8 cellular contexts compared by ENCODE assay signal in the genomic region with DNA sequence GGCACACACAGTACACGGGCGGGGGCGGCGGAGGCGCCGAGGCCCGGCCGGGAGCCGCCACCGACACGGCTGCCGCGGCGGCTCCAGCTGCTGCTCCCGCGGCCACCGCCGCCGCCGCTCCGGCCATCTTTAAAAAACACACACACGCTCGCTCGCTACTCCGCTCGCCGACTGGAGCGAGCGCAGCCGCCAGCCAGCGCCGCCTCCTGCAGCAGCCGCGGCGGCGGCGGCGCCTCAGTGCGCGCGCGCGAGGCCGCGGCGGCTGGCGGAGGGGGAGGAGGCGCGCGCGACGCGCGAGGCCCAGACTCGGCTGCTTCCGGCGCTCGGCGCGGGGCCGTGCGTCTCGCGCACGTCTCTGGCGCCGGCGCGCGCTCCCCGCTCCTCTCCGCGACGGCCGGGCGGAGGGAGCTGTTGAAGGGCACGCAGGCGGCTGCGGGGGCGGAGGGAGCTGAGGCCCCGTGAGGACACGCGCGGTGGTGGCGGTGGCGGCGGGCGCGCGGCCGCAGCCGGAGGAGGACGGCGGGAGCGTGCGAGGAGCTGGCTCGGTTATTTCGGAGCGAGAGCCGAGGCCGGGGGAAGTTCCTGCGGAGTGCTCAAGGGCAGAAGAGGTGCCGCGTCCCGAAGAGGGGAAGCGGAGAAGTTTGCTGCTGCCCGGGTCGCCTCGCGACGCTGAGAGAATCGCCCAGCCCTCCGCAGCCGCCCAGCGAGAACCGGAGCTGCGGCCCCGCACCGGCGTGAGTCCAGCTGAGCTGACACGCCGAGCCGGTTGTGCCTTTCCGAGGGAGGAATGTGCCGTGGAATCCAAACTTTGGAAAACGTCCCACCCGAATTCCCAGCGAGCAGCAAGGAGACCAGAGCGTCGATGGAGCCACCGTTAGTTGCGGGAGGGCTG. TPM values are rescaled to one million over a fixed set of nuclear protein-coding genes. Genes with fewer than 3 reads are reported as not detected.
DNase-seq lines count a peak whose midpoint lies in the region; ATAC-seq, FAIRE-seq and TF ChIP-seq lines count a peak whose summit lies in the region.

A gene with protein sequence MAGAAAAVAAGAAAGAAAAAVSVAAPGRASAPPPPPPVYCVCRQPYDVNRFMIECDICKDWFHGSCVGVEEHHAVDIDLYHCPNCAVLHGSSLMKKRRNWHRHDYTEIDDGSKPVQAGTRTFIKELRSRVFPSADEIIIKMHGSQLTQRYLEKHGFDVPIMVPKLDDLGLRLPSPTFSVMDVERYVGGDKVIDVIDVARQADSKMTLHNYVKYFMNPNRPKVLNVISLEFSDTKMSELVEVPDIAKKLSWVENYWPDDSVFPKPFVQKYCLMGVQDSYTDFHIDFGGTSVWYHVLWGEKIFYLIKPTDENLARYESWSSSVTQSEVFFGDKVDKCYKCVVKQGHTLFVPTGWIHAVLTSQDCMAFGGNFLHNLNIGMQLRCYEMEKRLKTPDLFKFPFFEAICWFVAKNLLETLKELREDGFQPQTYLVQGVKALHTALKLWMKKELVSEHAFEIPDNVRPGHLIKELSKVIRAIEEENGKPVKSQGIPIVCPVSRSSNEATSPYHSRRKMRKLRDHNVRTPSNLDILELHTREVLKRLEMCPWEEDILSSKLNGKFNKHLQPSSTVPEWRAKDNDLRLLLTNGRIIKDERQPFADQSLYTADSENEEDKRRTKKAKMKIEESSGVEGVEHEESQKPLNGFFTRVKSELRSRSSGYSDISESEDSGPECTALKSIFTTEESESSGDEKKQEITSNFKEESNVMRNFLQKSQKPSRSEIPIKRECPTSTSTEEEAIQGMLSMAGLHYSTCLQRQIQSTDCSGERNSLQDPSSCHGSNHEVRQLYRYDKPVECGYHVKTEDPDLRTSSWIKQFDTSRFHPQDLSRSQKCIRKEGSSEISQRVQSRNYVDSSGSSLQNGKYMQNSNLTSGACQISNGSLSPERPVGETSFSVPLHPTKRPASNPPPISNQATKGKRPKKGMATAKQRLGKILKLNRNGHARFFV (minus strand): TSS at position 173 of the 892 bp plus-strand sequence. CDS start 46 bp downstream, at position 127.

- no peaks in the 10 kb centered on the region for H3K36me3 ChIP-seq in mammary epithelial cell (ENCODE audit: insufficient read depth, low read length)
- no peaks in the 10 kb centered on the region for H3K36me3 ChIP-seq in smooth muscle cell (ENCODE audit: low read depth)

- H3F3A ChIP-seq in smooth muscle cell (ENCODE audit: low read depth), result peaks cover 3% of the 10 kb centered on the region

- CTCF ChIA-PET in A549 (lab: Yijun Ruan, JAX) (interaction anchor here (1.4 to 7.0 kb wide), 7 partner anchors 10 to 149 kb away, joined by 4 to 55 read pairs (median 5); no protein-coding TSS in a partner anchor), WTC11 (lab: Charles Lee) (interaction anchor here (0.6 to 3.4 kb wide), 4 partner anchors 42 to 338 kb away, joined by 3 to 15 read pairs (median 4); no protein-coding TSS in a partner anchor), mammary epithelial cell (lab: Charles Lee; ENCODE audit: low non-redundant PET) (no interaction called here)

- H3K9ac ChIP-seq in mammary epithelial cell (ENCODE audit: insufficient read depth, low read length) (peak within 1 kb of the TSS; percentile 73), smooth muscle cell (ENCODE audit: low read depth) (peak within 1 kb of the TSS; percentile 90)

- peaks cover 6% of the 10 kb centered on the region for H3K36me3 Mint-ChIP-seq in WTC11

- H3K4me2 ChIP-seq in A549, result peak within 1 kb of the TSS; percentile 96
- H3K4me2 ChIP-seq in mammary epithelial cell (ENCODE audit: insufficient read depth, low read depth, low read length), result peak within 1 kb of the TSS; percentile 99
- peak within 1 kb of the TSS; percentile 85 for H3K4me2 ChIP-seq in smooth muscle cell

- intact Hi-C loops in mammary epithelial cell (cut with micrococcal nuclease), result loop anchor here (5.0 to 10.0 kb wide), 4 partner anchors 55 to 812 kb away; partner anchors contain the start of genes MKRN1 and PARP12

- H3K27ac ChIP-seq in A549 (peak within 1 kb of the TSS; percentile 87 to 91), mammary epithelial cell (ENCODE audit: insufficient read depth, low read depth, low read length) (peak within 1 kb of the TSS; percentile 64), smooth muscle cell (ENCODE audit: low read depth) (peak within 1 kb of the TSS; percentile 90)

- dilution Hi-C loops in mammary epithelial cell (cut with HindIII; ENCODE audit: low sequenced_read_pairs), result no loop called here

- H3K9me3 ChIP-seq in A549 (peaks cover 8% of the 10 kb centered on the region; the same call in 2 of the 3 replicates), mammary epithelial cell (replicated peaks; ENCODE audit: insufficient read depth, low read length) (no peaks in the 10 kb centered on the region), smooth muscle cell (replicated peaks; ENCODE audit: low read depth) (no peaks in the 10 kb centered on the region)

- TF ChIP-seq CTCF in A549 (IDR thresholded peaks at IDR 0.05) (no peak), WTC11 (IDR thresholded peaks at IDR 0.05) (no peak), mammary epithelial cell (conservative IDR thresholded peaks at IDR 0.05 in 1 of 2, IDR thresholded peaks at IDR 0.05 in 1 of 2; ENCODE audit: extremely low read depth in 1 of 2, insufficient read depth in 1 of 2, low read depth in 1 of 2, low read length in 2 of 2) (no peak), smooth muscle cell (IDR thresholded peaks at IDR 0.05; ENCODE audit: borderline replicate concordance, insufficient read depth, poor library complexity, severe bottlenecking) (no peak)

- peak in 1 of 2 experiments; percentile 33; a peak in 1 of 5 replicates for TF ChIP-seq RAD21 in A549 (conservative IDR thresholded peaks at IDR 0.05 in 1 of 2, IDR thresholded peaks at IDR 0.05 in 1 of 2)

- H3K27me3 ChIP-seq in mammary epithelial cell (ENCODE audit: insufficient read depth, low read length) (no peaks in the 10 kb centered on the region), smooth muscle cell (ENCODE audit: low read depth) (peaks cover 16% of the 10 kb centered on the region)

- H3K4me3 ChIP-seq in A549 (peak within 1 kb of the TSS; percentile 92), mammary epithelial cell (replicated peaks in 1 of 3; ENCODE audit: insufficient read depth in 1 of 3, low read depth in 2 of 3, low read length in 3 of 3) (peak within 1 kb of the TSS; percentile 77 to 93 (median 77)), smooth muscle cell (peak within 1 kb of the TSS; percentile 71)

- 1% methylated on average over 24 of the region's 132 CpGs for WGBS in A549 (ENCODE audit: missing lambda C conversion rate)
- WGBS in mammary epithelial cell (ENCODE audit: low coverage, missing lambda C conversion rate), result 2% methylated on average over 9 of the region's 132 CpGs
- under 1% methylated on average over 94 of the region's 132 CpGs for WGBS in smooth muscle cell (ENCODE audit: low lambda C conversion rate)

- no peak for TF ChIP-seq EP300 in A549 (IDR thresholded peaks at IDR 0.05)

- peak within 1 kb of the TSS; percentile 51; the same call in 1 of the 2 replicates for H3K27ac Mint-ChIP-seq in WTC11

- peaks cover 9% of the 10 kb centered on the region; the same call in 1 of the 3 replicates for H3K4me1 ChIP-seq in A549
- H3K4me1 ChIP-seq in mammary epithelial cell (ENCODE audit: insufficient read depth, low read length), result peaks cover 9% of the 10 kb centered on the region
- H3K4me1 ChIP-seq in smooth muscle cell (ENCODE audit: low read depth), result no peaks in the 10 kb centered on the region

- H4K20me1 ChIP-seq in mammary epithelial cell (ENCODE audit: insufficient read depth, low read length) (no peaks in the 10 kb centered on the region), smooth muscle cell (ENCODE audit: low read depth) (peaks cover 28% of the 10 kb centered on the region)

- POLR2A ChIA-PET in A549 (lab: Yijun Ruan, JAX) (interaction anchor here (0.6 to 1.9 kb wide), 17 partner anchors 9 to 817 kb away, joined by 3 to 14 read pairs (median 4); partner anchors contain the start of genes LUC7L2 and SLC37A3), WTC11 (lab: Charles Lee) (interaction anchor here (0.6 to 1.0 kb wide), 3 partner anchors 14 to 53 kb away, joined by 3 to 9 read pairs (median 3); no protein-coding TSS in a partner anchor)

- H2AFZ ChIP-seq in mammary epithelial cell (ENCODE audit: low read depth, low read length) (peak within 1 kb of the TSS; percentile 99), smooth muscle cell (ENCODE audit: low read depth) (peak within 1 kb of the TSS; percentile 94)

- peak within 1 kb of the TSS; percentile 92 for H3K4me3 Mint-ChIP-seq in WTC11

- no TSS peak for BruUV-seq in mammary epithelial cell (replicated peaks; lab: Mats Ljungman, UMichigan)

- ATAC-seq in A549, result peak; percentile 75 to 86
- peak; percentile 72 for ATAC-seq in GM18867 (IDR thresholded peaks at IDR 0.05; ENCODE audit: unreplicated experiment)
- ATAC-seq in HG03103 (IDR thresholded peaks at IDR 0.05; ENCODE audit: low read depth, unreplicated experiment), result peak; percentile 59
- ATAC-seq in WTC11, result peak; percentile 79

- in situ Hi-C loops in mammary epithelial cell (cut with MboI; ENCODE audit: low sequenced_read_pairs in 2 of 2), result loop anchor here in 1 of 2 donors (25.0 kb wide), 1 partner anchor 135 kb away; no protein-coding TSS in a partner anchor

- TF ChIP-seq POLR2A in A549 (IDR thresholded peaks at IDR 0.05; ENCODE audit: low read length), result peak; percentile 65

- FAIRE-seq in A549 (lab: Jason Lieb, UNC), result no peak

- peaks cover 8% of the 10 kb centered on the region; the same call in 1 of the 2 replicates for H3K9me3 Mint-ChIP-seq in WTC11

- peaks cover 16% of the 10 kb centered on the region for H3K79me2 ChIP-seq in mammary epithelial cell (ENCODE audit: insufficient read depth, low read length)
- H3K79me2 ChIP-seq in smooth muscle cell (ENCODE audit: low read depth), result peaks cover 27% of the 10 kb centered on the region

- peaks cover 33% of the 10 kb centered on the region for H3K27me3 Mint-ChIP-seq in WTC11 (ENCODE audit: low read depth)

- peaks cover 18% of the 10 kb centered on the region for H3K4me1 Mint-ChIP-seq in WTC11

- DNase-seq in A549 (ENCODE audit: low read depth in 1 of 2, low spot score in 1 of 2) (peak; percentile 72 to 89), NCI-H2227 (lab: John Stamatoyannopoulos, UW; ENCODE audit: unreplicated experiment) (peak; percentile 97), WTC11 (ENCODE audit: low spot score) (peak; percentile 79), mammary epithelial cell (peak; percentile 86), inferior parietal cortex (ENCODE audit: extremely low spot score) (peak; percentile 85), smooth muscle cell (lab: John Stamatoyannopoulos, UW; ENCODE audit: unreplicated experiment) (peak; percentile 78)

RNA-seq across cellular contexts. Expression of the gene that starts here (rescaled TPM):
- polyA plus RNA-seq in A549 (2011; rRNA removed) (4.1 and 6.1 TPM in 2 replicates), A549 (2017; fragmentation: RNase III; extraction: RNeasy Plus Mini Kit Qiagen cat#74134 plus additional on column Dnase treatment) (1.1 to 1.4 TPM (median 1.3 TPM) in 3 replicates), mammary epithelial cell (2.1 TPM), smooth muscle cell (0.63 and 0.88 TPM in 2 replicates)
- polyA plus RNA-seq in A549 (2012; cell fraction: cytosol; rRNA removed), result 0.49 and 0.73 TPM in 2 replicates
- polyA plus RNA-seq in A549 (2012; cell fraction: nucleus; rRNA removed), result 1.3 and 1.6 TPM in 2 replicates
- polyA minus RNA-seq in A549 (2011; rRNA and poly(A)+ RNA removed), result 9.1 and 10.1 TPM in 2 replicates
- total RNA-seq in WTC11 (2021) (11.4 to 12.4 TPM (median 12.2 TPM) in 3 replicates), mammary epithelial cell (10 to 100 TPM; 10.0 to 11.8 TPM), smooth muscle cell (6.1 and 17.3 TPM in 2 replicates)
- 1.4 TPM for polyA minus RNA-seq in mammary epithelial cell

Comparison
In these comparisons a context has a peak if more than half of its experiments do, and no peak if none do; other contexts are left out.
1. Peak in every context shown above with its lines: DNase-seq, ATAC-seq, H3K4me3 ChIP-seq and H3K27ac ChIP-seq.